ENCODE assay signal across 25 cellular contexts in the genomic region with DNA sequence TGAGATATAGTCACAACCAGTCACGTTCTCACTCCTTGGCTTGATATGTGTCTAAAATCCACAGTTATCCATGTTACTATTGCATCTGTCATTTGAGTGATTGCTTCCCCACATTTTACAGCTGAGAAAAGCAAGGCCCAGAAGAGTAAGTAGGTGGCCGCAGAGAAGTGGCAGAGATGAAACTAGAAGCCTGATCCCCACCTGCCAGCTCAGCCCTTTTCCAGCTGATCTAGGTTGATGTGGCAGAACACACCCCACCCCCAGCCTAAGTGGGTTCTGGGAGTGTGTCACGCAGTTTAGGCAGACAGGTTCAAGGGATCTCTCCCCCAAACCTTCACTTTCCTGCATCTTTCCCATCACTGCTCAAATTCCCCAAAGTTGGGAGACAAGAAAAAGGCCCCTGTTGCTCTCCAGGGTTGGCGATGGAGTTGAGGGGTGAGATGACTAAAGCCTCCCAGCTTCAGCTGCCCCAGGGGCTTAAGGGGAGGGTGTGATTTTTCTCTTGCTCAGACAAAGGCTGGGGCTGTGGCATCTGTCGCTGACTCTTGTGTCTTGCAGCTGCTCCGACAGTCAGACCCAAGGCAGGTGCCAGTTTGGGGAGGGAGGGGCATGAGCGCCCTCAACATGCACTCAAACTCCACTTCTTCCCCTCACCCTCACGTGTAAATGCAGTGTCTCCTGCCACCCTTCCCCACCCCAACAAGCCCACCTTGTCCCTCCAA. TPM values are rescaled to one million over a fixed set of nuclear protein-coding genes. Genes with fewer than 3 reads are reported as not detected.
DNase-seq lines count a peak whose midpoint lies in the region; ATAC-seq and TF ChIP-seq lines count a peak whose summit lies in the region.
"Had no signal": no experiment of that assay in that cellular context is flagged by ENCODE, and none has a peak within 500 bp of the region (broad histone marks: within the 10 kb centered on the region; RNA-seq: fewer than 3 reads in every experiment).

No MANE protein-coding gene starts in this region.

- H3K9me3 ChIP-seq in HEK293 (ENCODE audit: control insufficient read depth, insufficient read depth, low read depth, low read length) (no peaks in the 10 kb centered on the region), heart right ventricle (no peaks in the 10 kb centered on the region)
- H3K9me3 ChIP-seq: uterus had no signal

- H3K4me3 ChIP-seq in HEK293 (ENCODE audit: low read depth, low read length) (no peak overlapping the region), heart right ventricle (no peak overlapping the region)
- H3K4me3 ChIP-seq: hepatocyte, lung, uterus had no signal

- no peaks in the 10 kb centered on the region for H3K36me3 ChIP-seq in HEK293 (ENCODE audit: control insufficient read depth in 2 of 2, insufficient read depth in 1 of 2, low read length in 2 of 2)
- no peaks in the 10 kb centered on the region for H3K36me3 ChIP-seq in heart right ventricle
- H3K36me3 ChIP-seq: uterus had no signal

- H3K27me3 ChIP-seq in foreskin keratinocyte = peaks cover 40% of the 10 kb centered on the region
- H3K27me3 ChIP-seq in heart right ventricle = peaks cover 7 to 83% (median 66%) of the 10 kb centered on the region in 7 donors
- H3K27me3 ChIP-seq: uterus had no signal

- H3K27ac ChIP-seq in HEK293 (ENCODE audit: extremely low read depth, low read depth, low read length) (no peak overlapping the region), foreskin keratinocyte (no peak overlapping the region), heart right ventricle (no peak overlapping the region)
- H3K27ac ChIP-seq: hepatocyte, uterus, VCaP had no signal

- TF ChIP-seq CTCF in HEK293 (tag by site-specific recombination; IDR thresholded peaks at IDR 0.05) (no peak), foreskin keratinocyte (conservative IDR thresholded peaks at IDR 0.05) (no peak), heart right ventricle (IDR thresholded peaks at IDR 0.05) (no peak)

- H3K4me1 ChIP-seq in HEK293 (ENCODE audit: control insufficient read depth, insufficient read depth, low read length) = 0 out of 2 replicates have a peak, but pooled peaks cover 2% of the 10 kb centered on the region
- H3K4me1 ChIP-seq in foreskin keratinocyte = no peaks in the 10 kb centered on the region
- peaks cover 0 to 6% (median 0%) of the 10 kb centered on the region in 9 donors for H3K4me1 ChIP-seq in heart right ventricle
- H3K4me1 ChIP-seq: uterus had no signal

- intact Hi-C loops in heart right ventricle (cut with DNase I) = no loop called here

- peak; percentile 42 for ATAC-seq in foreskin keratinocyte
- no peak for ATAC-seq in GM21717 (IDR thresholded peaks at IDR 0.05; ENCODE audit: unreplicated experiment)
- no peak for ATAC-seq in GM19324 (IDR thresholded peaks at IDR 0.05; ENCODE audit: low FRiP score, unreplicated experiment)
- ATAC-seq in heart right ventricle = no peak
- ATAC-seq: activated CD8-positive, alpha-beta T cell treated with anti-CD3 and anti-CD28 coated beads, Interleukin-2, amount 10 ng/mL, durations not matched to agents 7 days and 5 days; activated T-cell treated with anti-CD3 and anti-CD28 coated beads, Interleukin-2, amount 50 U/mL, for 4 hours; CD8-positive, alpha-beta T cell; HCT116 had no signal

- DNase-seq in NCI-H1436 treated with DMSO at 0.1 percent for 48 hours (lab: John Stamatoyannopoulos, UW) (peak; percentile 83), NCI-H510A treated with DMSO at 0.1 percent for 48 hours (lab: John Stamatoyannopoulos, UW) (peak; percentile 55), foreskin keratinocyte (no peak), heart right ventricle (no peak)
- DNase-seq in activated CD4-positive, alpha-beta T cell treated with anti-CD3 and anti-CD28 coated beads, Interleukin-2, amount 50 U/mL, for 48 hours = no peak
- DNase-seq: activated CD8-positive, alpha-beta T cell treated with anti-CD3 and anti-CD28 coated beads, Interleukin-2, amount 10 ng/mL, durations not matched to agents 7 days and 5 days; activated naive CD4-positive, alpha-beta T cell treated with anti-CD3 and anti-CD28 coated beads, Interleukin-2, amount 50 U/mL, for 16 hours; activated T-cell treated with anti-CD3 and anti-CD28 coated beads, Interleukin-2, amount 50 U/mL, for 4 hours; CD8-positive, alpha-beta T cell; KBM-7; naive B cell; NCI-H2029; SIG-M5; small intestine; stimulated activated CD8-positive, alpha-beta memory T cell treated with anti-CD3 and anti-CD28 coated beads, Interleukin-4, amount 100 ng/mL, for 48 hours; uterus had no signal

- CTCF ChIA-PET in HEK293 (lab: Yijun Ruan, JAX) = interaction anchor here (0.6 kb wide), 1 partner anchor 171 kb away, joined by 4 read pairs; no protein-coding TSS in a partner anchor

- WGBS in heart right ventricle, 2 donors = 61 to 65% methylated on average over 8 of the region's 8 CpGs

- POLR2A ChIA-PET in HEK293 (lab: Yijun Ruan, JAX) = interaction anchor here (1.6 kb wide), 1 partner anchor 48 kb away, joined by 4 read pairs; no protein-coding TSS in a partner anchor

TF ChIP-seq in HEK293, 187 proteins besides CTCF, POLR2A, EP300 and RAD21:
- TF ChIP-seq ZNF132 (tag by site-specific recombination; IDR thresholded peaks at IDR 0.05; ENCODE audit: borderline replicate concordance) (no peak), KLF8 (tag by site-specific recombination; IDR thresholded peaks at IDR 0.05) (no peak), ZBTB8A (tag by site-specific recombination; IDR thresholded peaks at IDR 0.05) (no peak), ZNF600 (tag by site-specific recombination; IDR thresholded peaks at IDR 0.05) (0 out of 2 replicates have a peak, but pooled peaks have one; percentile 13), YY2 (tag by site-specific recombination; IDR thresholded peaks at IDR 0.05) (no peak), ZNF670 (tag by site-specific recombination; IDR thresholded peaks at IDR 0.05; ENCODE audit: low read depth) (no peak), SALL2 (tag by site-specific recombination; IDR thresholded peaks at IDR 0.05; ENCODE audit: borderline replicate concordance) (no peak)

RNA-seq across cellular contexts. Expression of a gene that starts 48.9 kb away (rescaled TPM):
- not detected in 2 replicates for total RNA-seq in foreskin keratinocyte
- 0.02 TPM in 1 of 2 replicates, not detected in the other for polyA plus RNA-seq in foreskin keratinocyte
- total RNA-seq in heart right ventricle = under 1 TPM in 1 of 10 donors, not detected in 9; 0.11 TPM
- polyA plus RNA-seq in heart right ventricle = not detected
- total RNA-seq: activated CD8-positive, alpha-beta T cell treated with anti-CD3 and anti-CD28 coated beads, Interleukin-2, amount 10 ng/mL, durations not matched to agents 7 days and 5 days; activated T-cell treated with anti-CD3 and anti-CD28 coated beads, Interleukin-2, amount 50 U/mL, for 4 hours; CD8-positive, alpha-beta T cell; hepatocyte; lung; OCI-LY7; subcutaneous adipose tissue had no signal
- polyA plus RNA-seq: lung, small intestine had no signal

Comparison
In these comparisons a context has a peak if more than half of its experiments do, and no peak if none do; other contexts are left out.
1. DNase-seq: peak in NCI-H1436 treated with DMSO at 0.1 percent for 48 hours (single experiment) and NCI-H510A treated with DMSO at 0.1 percent for 48 hours (single experiment); none in foreskin keratinocyte (0 of 2), activated CD4-positive, alpha-beta T cell treated with anti-CD3 and anti-CD28 coated beads, Interleukin-2, amount 50 U/mL, for 48 hours (0 of 2) and heart right ventricle (0 of 2).